ENCODE assay signal across 1 cellular context in genomic region chr5:180079702-180080466, GRCh38.
TF ChIP-seq lines count a peak whose summit lies in the region.

No MANE protein-coding gene starts in this region.

TF ChIP-seq in SK-N-SH treated with all-trans-retinoic acid at 6 μM for 48 hours, 23 proteins besides CTCF, POLR2A, EP300 and RAD21 (continued from another document):
- TF ChIP-seq TSHZ2 (CRISPR knock-in tag; IDR thresholded peaks at IDR 0.05) (no peak), ZNF70 (CRISPR knock-in tag; IDR thresholded peaks at IDR 0.05) (no peak), ZNF565 (CRISPR knock-in tag; conservative IDR thresholded peaks at IDR 0.05; ENCODE audit: low read depth) (no peak), CREB5 (CRISPR knock-in tag; IDR thresholded peaks at IDR 0.05; ENCODE audit: low read depth) (no peak), ISL1 (CRISPR knock-in tag; IDR thresholded peaks at IDR 0.05) (no peak), TCF4 (CRISPR knock-in tag; IDR thresholded peaks at IDR 0.05; ENCODE audit: borderline replicate concordance) (no peak), ZC3H10 (CRISPR knock-in tag; IDR thresholded peaks at IDR 0.05) (no peak), BACH2 (CRISPR knock-in tag; IDR thresholded peaks at IDR 0.05; ENCODE audit: borderline replicate concordance) (no peak), OSR1 (CRISPR knock-in tag; IDR thresholded peaks at IDR 0.05) (no peak), ARNTL (CRISPR knock-in tag; IDR thresholded peaks at IDR 0.05; ENCODE audit: borderline replicate concordance, low read depth) (no peak)
TF ChIP-seq in SK-N-SH treated with all-trans-retinoic acid at 6 μM for 48 hours: peak in this region for 0.
